Comparison of ENCODE assay signal across 26 cellular contexts in the genomic region with DNA sequence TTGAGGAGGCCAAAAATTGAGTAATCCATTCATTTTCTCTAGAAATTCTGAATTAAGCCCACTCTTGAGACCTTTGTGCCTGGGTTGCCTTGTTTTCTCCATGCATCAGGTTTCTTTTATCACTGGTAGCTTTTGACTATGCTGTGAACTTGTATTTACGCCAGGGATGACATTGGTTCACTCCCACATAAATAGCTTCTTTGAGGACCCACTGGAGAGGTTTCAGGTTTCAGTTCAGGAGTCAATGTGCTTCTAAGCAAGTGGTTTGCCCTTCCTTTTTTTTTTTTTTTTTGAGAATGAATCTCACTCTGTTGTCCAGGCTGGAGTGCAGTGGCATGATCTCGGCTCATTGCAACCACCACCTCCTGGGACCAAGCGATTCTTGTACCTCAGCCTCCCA. TPM values are rescaled to one million over a fixed set of nuclear protein-coding genes. Genes with fewer than 3 reads are reported as not detected.
DNase-seq lines count a peak whose midpoint lies in the region; ATAC-seq and TF ChIP-seq lines count a peak whose summit lies in the region.
"Had no signal": no experiment of that assay in that cellular context is flagged by ENCODE, and none has a peak within 500 bp of the region (broad histone marks: within the 10 kb centered on the region; RNA-seq: fewer than 3 reads in every experiment).

No MANE protein-coding gene starts in this region.

- H3K27me3 Mint-ChIP-seq in activated T-cell treated with anti-CD3 and anti-CD28 coated beads, Interleukin-2, amount 50 U/mL, for 4 hours (ENCODE audit: low read depth), result no peaks in the 10 kb centered on the region
- H3K27me3 Mint-ChIP-seq: CD4-positive, alpha-beta memory T cell had no signal

- no peak overlapping the region for H3K4me3 ChIP-seq in right cardiac atrium (ENCODE audit: low read length)
- H3K4me3 ChIP-seq: SJSA1, upper lobe of right lung had no signal

- POLR2A ChIA-PET in HEK293T (lab: Yijun Ruan, JAX), result no interaction called here

- no peaks in the 10 kb centered on the region for H3K9me3 ChIP-seq in right cardiac atrium (ENCODE audit: control insufficient read depth, low read length)
- H3K9me3 ChIP-seq: SJSA1, upper lobe of right lung had no signal

- H3K4me1 Mint-ChIP-seq in activated T-cell treated with anti-CD3 and anti-CD28 coated beads, Interleukin-2, amount 50 U/mL, for 4 hours (ENCODE audit: low read depth), result no peaks in the 10 kb centered on the region
- H3K4me1 Mint-ChIP-seq: CD4-positive, alpha-beta memory T cell had no signal

- CTCF ChIA-PET in HEK293T (lab: Yijun Ruan, JAX), result interaction anchor here (0.6 to 3.4 kb wide), 3 partner anchors 59 to 292 kb away, joined by 4 to 15 read pairs (median 4); no protein-coding TSS in a partner anchor

- ATAC-seq in activated T-cell treated with anti-CD3 and anti-CD28 coated beads, Interleukin-2, amount 50 U/mL, for 4 hours, result no peak
- no peak for ATAC-seq in right cardiac atrium
- ATAC-seq: upper lobe of right lung had no signal

- no peak overlapping the region for H3K27ac ChIP-seq in right cardiac atrium (ENCODE audit: low read length)
- H3K27ac ChIP-seq: SJSA1, upper lobe of right lung had no signal

- H3K9me3 Mint-ChIP-seq in activated T-cell treated with anti-CD3 and anti-CD28 coated beads, Interleukin-2, amount 50 U/mL, for 4 hours, result peaks cover 4% of the 10 kb centered on the region
- H3K9me3 Mint-ChIP-seq: dendritic cell treated with granulocyte-macrophage colony-stimulating factor and Interleukin-4, amounts not matched to agents 40 ng/mL and 50 ng/mL, for 4 days had no signal

- H3K4me3 Mint-ChIP-seq in activated T-cell treated with anti-CD3 and anti-CD28 coated beads, Interleukin-2, amount 50 U/mL, for 4 hours, result no peak overlapping the region
- H3K4me3 Mint-ChIP-seq: CD4-positive, alpha-beta memory T cell; dendritic cell treated with granulocyte-macrophage colony-stimulating factor and Interleukin-4, amounts not matched to agents 40 ng/mL and 50 ng/mL, for 4 days had no signal

- WGBS in right cardiac atrium, result 83% methylated on average over 3 of the region's 3 CpGs

- H3K27me3 ChIP-seq in right cardiac atrium (ENCODE audit: control insufficient read depth, insufficient read depth), result no peaks in the 10 kb centered on the region
- H3K27me3 ChIP-seq: SJSA1, upper lobe of right lung had no signal

- intact Hi-C loops in right cardiac atrium (cut with DNase I), result loop anchor here in 2 of 4 donors (5.0 to 10.0 kb wide), 2 partner anchors 208 to 396 kb away; no protein-coding TSS in a partner anchor

- peaks cover 4% of the 10 kb centered on the region for H3K36me3 Mint-ChIP-seq in activated T-cell treated with anti-CD3 and anti-CD28 coated beads, Interleukin-2, amount 50 U/mL, for 4 hours (ENCODE audit: insufficient read depth)

- H3K4me1 ChIP-seq in right cardiac atrium (ENCODE audit: control insufficient read depth, insufficient read depth, low read length), result no peaks in the 10 kb centered on the region
- H3K4me1 ChIP-seq: SJSA1, upper lobe of right lung had no signal

- DNase-seq in DMS53 treated with DMSO at 0.1 percent for 48 hours (lab: John Stamatoyannopoulos, UW; ENCODE audit: unreplicated experiment) (peak; percentile 39), HEK293T (ENCODE audit: extremely low spot score) (no peak), NCI-H510A treated with DMSO at 0.1 percent for 48 hours (lab: John Stamatoyannopoulos, UW) (peak; percentile 81), amniotic epithelial cell (ENCODE audit: low read depth) (peak; percentile 27), right cardiac atrium (no peak), GM19238 (ENCODE audit: insufficient read length, low spot score) (no peak)
- DNase-seq in activated T-cell treated with anti-CD3 and anti-CD28 coated beads, Interleukin-2, amount 50 U/mL, for 4 hours, result no peak
- no peak for DNase-seq in stimulated activated CD4-positive, alpha-beta T cell treated with anti-CD3 and anti-CD28 coated beads, Interleukin-1b, Interleukin-23, amount 100 ng/mL, for 48 hours
- DNase-seq: activated CD4-positive, alpha-beta T cell treated with anti-CD3 and anti-CD28 coated beads, Interleukin-2, amount 50 U/mL, for 48 hours; activated T-cell treated with anti-CD3 and anti-CD28 coated beads for 4 hours; amniotic stem cell; CD4-positive, alpha-beta memory T cell; hippocampal formation; islet precursor cell; NCI-H1092; NCI-H774; nucleus accumbens; stimulated activated CD8-positive, alpha-beta memory T cell treated with anti-CD3 and anti-CD28 coated beads, Interleukin-4, amount 100 ng/mL, for 48 hours; upper lobe of right lung had no signal

TF ChIP-seq in HEK293T, 16 proteins besides CTCF, POLR2A, EP300 and RAD21:
- TF ChIP-seq SUZ12 (IDR thresholded peaks at IDR 0.05), result no peak
- peak; percentile 47; the same call in 1 of the 2 replicates for TF ChIP-seq ZNF384 (IDR thresholded peaks at IDR 0.05)

RNA-seq across cellular contexts. Expression of gene SLC17A8, which starts 10.2 kb away (rescaled TPM):
- total RNA-seq in activated T-cell treated with anti-CD3 and anti-CD28 coated beads, Interleukin-2, amount 50 U/mL, for 4 hours, result not detected
- total RNA-seq in right cardiac atrium, result under 1 TPM in 1 of 4 donors, not detected in 3; 0.09 TPM
- 0.02 TPM for polyA plus RNA-seq in right cardiac atrium
- total RNA-seq: CD4-positive, alpha-beta memory T cell; endothelial cell of umbilical vein; H4; LHCN-M2; lung microvascular endothelial cell; SJSA1; T-helper 2 cell treated with Interferon-gamma antibody and Interleukin-4, amounts not matched to agents 100 ng/mL and 5 ng/mL, for 36 hours had no signal
- polyA plus RNA-seq: CD4-positive, alpha-beta memory T cell; endothelial cell of umbilical vein had no signal

Comparison
In these comparisons a context has a peak if more than half of its experiments do, and no peak if none do; other contexts are left out.
1. DNase-seq: peak in DMS53 treated with DMSO at 0.1 percent for 48 hours (single experiment), NCI-H510A treated with DMSO at 0.1 percent for 48 hours (single experiment) and amniotic epithelial cell (single experiment); none in HEK293T (single experiment), activated T-cell treated with anti-CD3 and anti-CD28 coated beads, Interleukin-2, amount 50 U/mL, for 4 hours (single experiment), stimulated activated CD4-positive, alpha-beta T cell treated with anti-CD3 and anti-CD28 coated beads, Interleukin-1b, Interleukin-23, amount 100 ng/mL, for 48 hours (single experiment), right cardiac atrium (0 of 3) and GM19238 (single experiment).